ENCODE assay signal across 8 cellular contexts in genomic region chr14:100662850-100663527, GRCh38.
DNase-seq lines count a peak whose midpoint lies in the region; ATAC-seq and TF ChIP-seq lines count a peak whose summit lies in the region.

No MANE protein-coding gene starts in this region.

- ATAC-seq in GM19463 (IDR thresholded peaks at IDR 0.05; ENCODE audit: unreplicated experiment): no peak
- ATAC-seq in HG03432 (IDR thresholded peaks at IDR 0.05; ENCODE audit: unreplicated experiment): no peak

- in situ Hi-C loops in KBM-7 (cut with MboI; ENCODE audit: low pct_unique_long_range_greater_than_20kb, low sequenced_read_pairs) (no loop called here), astrocyte of the cerebellum (cut with HindIII; ENCODE audit: low sequenced_read_pairs) (no loop called here)

- no peak overlapping the region for H3K4me3 ChIP-seq in astrocyte of the cerebellum (ENCODE audit: low read depth, low read length)

- peak; percentile 78 for DNase-seq in Daoy (ENCODE audit: low read depth)
- DNase-seq in KBM-7: peak; percentile 84
- peak in 4 of 5 experiments; percentile 36 to 53 (median 42) for DNase-seq in T-helper 2 cell
- DNase-seq in astrocyte of the cerebellum (ENCODE audit: low read depth): no peak
- peak in 30 of 51 donors; percentile 8 to 72 (median 40) for DNase-seq in hypothalamus (lab: John Stamatoyannopoulos, UW)
- peak; percentile 57 for DNase-seq in stimulated activated CD4-positive, alpha-beta T cell treated with anti-CD3 and anti-CD28 coated beads, Interleukin-12 subunit alpha, Interleukin-12 subunit beta, amount 100 ng/mL, for 4 hours

- TF ChIP-seq CTCF in astrocyte of the cerebellum (IDR thresholded peaks at IDR 0.05; ENCODE audit: low read depth, low read length, missing control alignments): peak; percentile 90
